In genomic region chr9:129712595-129713524, GRCh38 we compare ENCODE assay signal across 8 cellular contexts. TPM values are rescaled to one million over a fixed set of nuclear protein-coding genes. Genes with fewer than 3 reads are reported as not detected.
DNase-seq lines count a peak whose midpoint lies in the region; ATAC-seq, FAIRE-seq and TF ChIP-seq lines count a peak whose summit lies in the region.

No MANE protein-coding gene starts in this region.

- peak overlapping the region; percentile 49 for H3K9ac ChIP-seq in skeletal muscle satellite cell (ENCODE audit: low read depth, low read length)

- H3K27me3 Mint-ChIP-seq in T-helper 17 cell, result no peaks in the 10 kb centered on the region

- no peak for ATAC-seq in T-helper 17 cell

- peak; percentile 92 for DNase-seq in EH (ENCODE audit: low read depth)
- no peak for DNase-seq in T-helper 17 cell
- peak; percentile 94 for DNase-seq in fibroblast of mammary gland (ENCODE audit: low read depth)
- no peak for DNase-seq in activated CD4-positive, alpha-beta T cell treated with anti-CD3 and anti-CD28 coated beads for 4 hours
- no peak for DNase-seq in islet precursor cell
- DNase-seq in GM12892 (ENCODE audit: insufficient read length), result no peak
- no peak for DNase-seq in ecto neural progenitor cell (ENCODE audit: low spot score)

- H3K4me2 ChIP-seq in skeletal muscle satellite cell (ENCODE audit: low read length), result peak overlapping the region; percentile 29

- no peak for TF ChIP-seq POLR2A in GM12892 (IDR thresholded peaks at IDR 0.05; ENCODE audit: low read depth, low read length)

- peaks cover 14% of the 10 kb centered on the region for H3K4me1 Mint-ChIP-seq in T-helper 17 cell

- peak overlapping the region; percentile 6 for H3K4me3 ChIP-seq in fibroblast of mammary gland (ENCODE audit: control insufficient read depth, low read depth, low read length)
- no peak overlapping the region for H3K4me3 ChIP-seq in skeletal muscle satellite cell (ENCODE audit: low read length)

- peaks cover 10% of the 10 kb centered on the region for H3K27me3 ChIP-seq in skeletal muscle satellite cell (ENCODE audit: control insufficient read depth, insufficient read depth, low read length)

- H3K9me3 ChIP-seq in T-helper 17 cell (ENCODE audit: control insufficient read depth, low read length, poor library complexity, severe bottlenecking) (no peaks in the 10 kb centered on the region), skeletal muscle satellite cell (replicated peaks; ENCODE audit: low read length) (no peaks in the 10 kb centered on the region)

- TF ChIP-seq CTCF in fibroblast of mammary gland (conservative IDR thresholded peaks at IDR 0.05; ENCODE audit: control insufficient read depth, insufficient read depth, low read depth, low read length), result no peak

- H3K4me1 ChIP-seq in skeletal muscle satellite cell (ENCODE audit: control insufficient read depth, insufficient read depth, low read length), result peaks cover 30% of the 10 kb centered on the region

- H3K36me3 Mint-ChIP-seq in T-helper 17 cell (ENCODE audit: low read depth), result peaks cover 2% of the 10 kb centered on the region

- no peak for FAIRE-seq in GM12892 (lab: Jason Lieb, UNC)

- H3K36me3 ChIP-seq in skeletal muscle satellite cell (ENCODE audit: insufficient read depth, low read length), result no peaks in the 10 kb centered on the region

- H3K4me3 Mint-ChIP-seq in T-helper 17 cell, result peak overlapping the region; percentile 12

- no peak overlapping the region for H3K27ac Mint-ChIP-seq in T-helper 17 cell

RNA-seq across cellular contexts. Expression of gene PTGES, which starts 40.0 kb away (rescaled TPM):
- total RNA-seq in T-helper 17 cell, result under 1 TPM in 1 of 2 donors, not detected in 1; 0.15 TPM
- total RNA-seq in skeletal muscle satellite cell (2012; rRNA removed), result 24.1 and 52.0 TPM in 2 replicates
- polyA plus RNA-seq in GM12892 (2012; ENCODE audit: missing spikeins), result not detected

RNA-seq across cellular contexts. Expression of gene PRRX2, which starts 47.4 kb away (rescaled TPM):
- total RNA-seq in T-helper 17 cell, result not detected
- total RNA-seq in skeletal muscle satellite cell (2012; rRNA removed), result 4.6 and 5.5 TPM in 2 replicates
- not detected for polyA plus RNA-seq in GM12892 (2012; ENCODE audit: missing spikeins)

Comparison
In these comparisons a context has a peak if more than half of its experiments do, and no peak if none do; other contexts are left out.
1. DNase-seq: peak in EH (single experiment) and fibroblast of mammary gland (single experiment); none in T-helper 17 cell (0 of 3), activated CD4-positive, alpha-beta T cell treated with anti-CD3 and anti-CD28 coated beads for 4 hours (0 of 2), islet precursor cell (single experiment), GM12892 (single experiment) and ecto neural progenitor cell (single experiment).